ENCODE assay signal across 1 cellular context in genomic region chr22:19121631-19122142, GRCh38.
TF ChIP-seq lines count a peak whose summit lies in the region.

No MANE protein-coding gene starts in this region.

TF ChIP-seq in H1, 55 proteins besides CTCF, POLR2A, EP300 and RAD21:
- TF ChIP-seq SIN3A (conservative IDR thresholded peaks at IDR 0.05 in 1 of 2, IDR thresholded peaks at IDR 0.05 in 1 of 2; ENCODE audit: low read depth in 1 of 2, low read length in 2 of 2) (0 out of 4 replicates have a peak, but pooled peaks of 1 of the 2 experiments have one; percentile 33), YY1 (IDR thresholded peaks at IDR 0.05; ENCODE audit: low read depth, low read length) (no peak), TAF1 (IDR thresholded peaks at IDR 0.05; ENCODE audit: low read depth, low read length) (no peak), ASH2L (IDR thresholded peaks at IDR 0.05; ENCODE audit: low read length) (peak; percentile 10), KDM4A (IDR thresholded peaks at IDR 0.05; ENCODE audit: low read depth, low read length, severe bottlenecking) (peak; percentile 41), HDAC2 (IDR thresholded peaks at IDR 0.05; ENCODE audit: borderline replicate concordance in 1 of 2, low read depth in 2 of 2, low read length in 2 of 2) (peak in 1 of 2 experiments; percentile 36; a peak in 1 of 4 replicates)
